ENCODE assay signal across 1 cellular context in genomic region chr20:11249683-11250082, GRCh38.
TF ChIP-seq lines count a peak whose summit lies in the region.

No MANE protein-coding gene starts in this region.

TF ChIP-seq in GM23338, 12 proteins besides CTCF, POLR2A, EP300 and RAD21 (continued from another document):
- TF ChIP-seq REST (IDR thresholded peaks at IDR 0.05; ENCODE audit: unreplicated experiment): no peak
- TF ChIP-seq CREB1 (CRISPR knock-in tag; IDR thresholded peaks at IDR 0.05; ENCODE audit: low read depth): no peak
- TF ChIP-seq JUNB (IDR thresholded peaks at IDR 0.05; ENCODE audit: unreplicated experiment): no peak
- TF ChIP-seq ZNF462 (CRISPR knock-in tag; IDR thresholded peaks at IDR 0.05): no peak
- no peak for TF ChIP-seq ZNF114 (CRISPR knock-in tag; IDR thresholded peaks at IDR 0.05)
- no peak for TF ChIP-seq EZH2phosphoT487 (IDR thresholded peaks at IDR 0.05; ENCODE audit: unreplicated experiment)
- no peak for TF ChIP-seq NANOG (IDR thresholded peaks at IDR 0.05; ENCODE audit: borderline replicate concordance)
